ENCODE assay signal across 8 cellular contexts in the genomic region with DNA sequence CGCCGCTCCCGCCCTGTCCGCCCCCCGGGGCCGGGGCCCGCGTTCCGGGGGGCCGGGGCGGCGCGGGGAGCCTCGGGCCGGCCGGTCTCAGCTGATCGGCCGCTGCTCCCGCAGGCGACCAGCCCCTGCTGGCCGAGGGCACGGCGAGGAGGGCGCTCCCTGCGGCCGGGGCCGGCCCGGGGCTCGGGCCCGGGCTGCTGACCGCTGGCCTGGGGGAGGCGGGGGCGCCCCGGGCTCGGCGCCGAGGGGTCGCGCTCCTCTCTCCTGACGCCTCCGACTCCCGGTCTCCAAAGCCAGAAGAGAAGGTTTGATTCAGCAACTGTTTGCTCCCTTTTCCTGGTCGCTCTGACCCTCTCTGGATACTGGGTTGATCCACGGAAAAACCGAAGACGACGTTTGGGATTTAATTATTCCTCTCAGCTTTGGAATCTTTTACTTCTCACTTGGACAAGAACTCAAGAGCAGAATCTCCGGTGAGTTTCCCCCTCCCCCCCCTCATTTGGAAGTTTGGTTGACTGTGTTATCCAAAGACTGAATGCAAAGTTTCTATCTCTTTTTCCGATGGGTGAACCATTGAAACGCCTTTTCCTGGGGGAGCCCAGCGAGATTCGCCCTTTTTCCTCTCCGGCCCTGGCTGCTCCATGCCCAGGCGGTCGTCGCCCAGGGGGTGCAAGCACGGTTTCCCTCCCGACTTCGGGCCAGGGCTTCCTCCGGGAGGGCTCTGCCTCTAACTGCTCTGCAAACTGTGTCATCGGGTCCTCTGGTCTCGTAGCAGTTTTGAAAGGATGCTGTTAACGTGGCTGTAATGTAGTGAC. TPM values are rescaled to one million over a fixed set of nuclear protein-coding genes. Genes with fewer than 3 reads are reported as not detected.
A peak's percentile ranks its signal among the peaks of the same experiment; 100 is the strongest.
DNase-seq lines count a peak whose midpoint lies in the region; ATAC-seq, FAIRE-seq and TF ChIP-seq lines count a peak whose summit lies in the region.

No MANE protein-coding gene starts in this region.

- H3K36me3 ChIP-seq in fibroblast of lung (ENCODE audit: control insufficient read depth, insufficient read depth, low read length): no peaks in the 10 kb centered on the region

- peaks cover 56% of the 10 kb centered on the region for H3K79me2 ChIP-seq in fibroblast of lung (ENCODE audit: control insufficient read depth, insufficient read depth, low read length)

- FAIRE-seq in RCC 7860 (lab: Jason Lieb, UNC): no peak

- H4K20me1 ChIP-seq in fibroblast of lung (ENCODE audit: control insufficient read depth, extremely low read depth, insufficient read depth, low read length): no peaks in the 10 kb centered on the region

- H3K9me3 ChIP-seq in fibroblast of lung (ENCODE audit: control insufficient read depth, insufficient read depth, low read depth, low read length): no peaks in the 10 kb centered on the region

- ATAC-seq in GM21367 (IDR thresholded peaks at IDR 0.05; ENCODE audit: unreplicated experiment): peak; percentile 7

- H3K4me1 Mint-ChIP-seq in nephron: peaks cover 32% of the 10 kb centered on the region

- H3K4me3 ChIP-seq in Jurkat, Clone E6-1 (ENCODE audit: low read length): peak overlapping the region; percentile 89
- H3K4me3 ChIP-seq in fibroblast of lung (replicated peaks in 1 of 4; ENCODE audit: control extremely low read depth in 1 of 4, insufficient read depth in 1 of 4, low read depth in 3 of 4, low read length in 4 of 4): peak overlapping the region; percentile 81 to 99 (median 96)

- peak overlapping the region; percentile 62 for H3K4me2 ChIP-seq in fibroblast of lung (ENCODE audit: extremely low read depth, insufficient read depth, low read length)

- H3K27me3 ChIP-seq in fibroblast of lung (ENCODE audit: control insufficient read depth, insufficient read depth, low read length): no peaks in the 10 kb centered on the region

- peaks cover 5% of the 10 kb centered on the region for H3K4me1 ChIP-seq in fibroblast of lung (ENCODE audit: control insufficient read depth, extremely low read depth, insufficient read depth, low read length)

- H3K27ac ChIP-seq in fibroblast of lung (ENCODE audit: insufficient read depth, low read length): peak overlapping the region; percentile 87

- H3K27ac Mint-ChIP-seq in nephron: peak overlapping the region; percentile 84 to 98 (median 92)

- H3K9ac ChIP-seq in fibroblast of lung (ENCODE audit: insufficient read depth, low read length): peak overlapping the region; percentile 94

- DNase-seq in ELR (ENCODE audit: low read depth): peak; percentile 49
- DNase-seq in Jurkat, Clone E6-1 (ENCODE audit: low read depth, low spot score): no peak
- peak; percentile 31 for DNase-seq in activated CD8-positive, alpha-beta memory T cell treated with anti-CD3 and anti-CD28 coated beads, Interleukin-2, amount 50 U/mL, for 4 hours
- DNase-seq in fibroblast of lung (ENCODE audit: low read depth in 2 of 2): no peak
- DNase-seq in RCC 7860 (ENCODE audit: low spot score): no peak
- no peak for DNase-seq in NOMO-1 treated with dmso at 0.1 percent for 144 hours (lab: John Stamatoyannopoulos, UW; ENCODE audit: unreplicated experiment)

- H3K9me3 Mint-ChIP-seq in nephron: no peaks in the 10 kb centered on the region

- no peak for TF ChIP-seq CTCF in fibroblast of lung (conservative IDR thresholded peaks at IDR 0.05 in 1 of 2, IDR thresholded peaks at IDR 0.05 in 1 of 2; ENCODE audit: low read depth in 1 of 2, low read length in 2 of 2)
- no peak for TF ChIP-seq CTCF in nephron (IDR thresholded peaks at IDR 0.05; ENCODE audit: unreplicated experiment in 3 of 3)

- no peak overlapping the region for H2AFZ ChIP-seq in fibroblast of lung (ENCODE audit: low read length)

- H3K4me3 Mint-ChIP-seq in nephron: peak overlapping the region; percentile 98 to 100 (median 99)

- H3K27me3 Mint-ChIP-seq in nephron (ENCODE audit: low read depth): no peaks in the 10 kb centered on the region

- H3K36me3 Mint-ChIP-seq in nephron (ENCODE audit: low read depth): peaks cover 12% of the 10 kb centered on the region

RNA-seq across cellular contexts. Expression of a gene that starts 0.7 kb away (rescaled TPM):
- polyA plus RNA-seq in Jurkat, Clone E6-1 (2012; ENCODE audit: insufficient read depth, insufficient read length): 41.6 TPM
- 33.1 and 42.6 TPM in 2 replicates for total RNA-seq in fibroblast of lung
- polyA plus RNA-seq in fibroblast of lung: 36.4 and 39.2 TPM in 2 replicates
- polyA plus RNA-seq in fibroblast of lung (2012): 28.7 and 29.9 TPM in 2 replicates
- 92.0 and 105 TPM in 2 replicates for polyA minus RNA-seq in fibroblast of lung (ENCODE audit: low replicate concordance)

Comparison
In these comparisons a context has a peak if more than half of its experiments do, and no peak if none do; other contexts are left out.
1. DNase-seq: peak in ELR (single experiment) and activated CD8-positive, alpha-beta memory T cell treated with anti-CD3 and anti-CD28 coated beads, Interleukin-2, amount 50 U/mL, for 4 hours (single experiment); none in Jurkat, Clone E6-1 (single experiment), fibroblast of lung (0 of 2), RCC 7860 (single experiment) and NOMO-1 treated with dmso at 0.1 percent for 144 hours (single experiment).